ENCODE assay signal across 8 cellular contexts in genomic region chr14:71932229-71932951, GRCh38.
DNase-seq lines count a peak whose midpoint lies in the region; ATAC-seq lines count a peak whose summit lies in the region.

RGS6 (plus strand) TSS chr14:71932429.

- in situ Hi-C loops in T47D (cut with HindIII; ENCODE audit: low pct_unique_long_range_greater_than_20kb, low sequenced_read_pairs), result no loop called here

- peak; percentile 26 for DNase-seq in activated naive CD4-positive, alpha-beta T cell treated with anti-CD3 and anti-CD28 coated beads, Interleukin-2, amount 10 ng/mL, durations not matched to agents 7 days and 5 days
- no peak for DNase-seq in activated naive CD4-positive, alpha-beta T cell (lab: John Stamatoyannopoulos, UW)
- peak; percentile 73 for DNase-seq in NCI-H510A treated with DMSO at 0.1 percent for 48 hours (lab: John Stamatoyannopoulos, UW)
- DNase-seq in T47D (ENCODE audit: low read depth in 1 of 2, low spot score in 1 of 2), result peak; percentile 76 to 91
- DNase-seq in left kidney (ENCODE audit: low read depth, low spot score), result peak; percentile 85
- DNase-seq in stimulated activated naive B cell treated with anti-CD40 and anti-IgM and Interleukin-4, amounts not matched to agents 10 μg/mL and 1 μg/mL and 100 μg/mL, for 72 hours, result peak; percentile 28
- DNase-seq in epidermal melanocyte (ENCODE audit: insufficient read length, low spot score), result no peak

- no peaks in the 10 kb centered on the region for H3K9me3 Mint-ChIP-seq in activated naive CD4-positive, alpha-beta T cell treated with anti-CD3 and anti-CD28 coated beads, Interleukin-2, amount 10 ng/mL, durations not matched to agents 7 days and 5 days
- H3K9me3 Mint-ChIP-seq in stimulated activated naive B cell treated with anti-CD40 and anti-IgM and Interleukin-4, amounts not matched to agents 10 μg/mL and 1 μg/mL and 100 μg/mL, for 72 hours, result no peaks in the 10 kb centered on the region

- peaks cover 15% of the 10 kb centered on the region for H3K4me1 Mint-ChIP-seq in activated naive CD4-positive, alpha-beta T cell treated with anti-CD3 and anti-CD28 coated beads, Interleukin-2, amount 10 ng/mL, durations not matched to agents 7 days and 5 days
- H3K4me1 Mint-ChIP-seq in stimulated activated naive B cell treated with anti-CD40 and anti-IgM and Interleukin-4, amounts not matched to agents 10 μg/mL and 1 μg/mL and 100 μg/mL, for 72 hours, result peaks cover 13 to 19% of the 10 kb centered on the region in 2 donors

- peak within 1 kb of the TSS; percentile 49 for H3K4me3 Mint-ChIP-seq in activated naive CD4-positive, alpha-beta T cell treated with anti-CD3 and anti-CD28 coated beads, Interleukin-2, amount 10 ng/mL, durations not matched to agents 7 days and 5 days
- H3K4me3 Mint-ChIP-seq in stimulated activated naive B cell treated with anti-CD40 and anti-IgM and Interleukin-4, amounts not matched to agents 10 μg/mL and 1 μg/mL and 100 μg/mL, for 72 hours, result peak within 1 kb of the TSS; percentile 55 to 75

- peaks cover 49% of the 10 kb centered on the region for H3K27me3 Mint-ChIP-seq in activated naive CD4-positive, alpha-beta T cell treated with anti-CD3 and anti-CD28 coated beads, Interleukin-2, amount 10 ng/mL, durations not matched to agents 7 days and 5 days
- H3K27me3 Mint-ChIP-seq in stimulated activated naive B cell treated with anti-CD40 and anti-IgM and Interleukin-4, amounts not matched to agents 10 μg/mL and 1 μg/mL and 100 μg/mL, for 72 hours, result peaks cover 54 to 60% of the 10 kb centered on the region in 2 donors

- no peak within 1 kb of the TSS for H3K27ac Mint-ChIP-seq in activated naive CD4-positive, alpha-beta T cell treated with anti-CD3 and anti-CD28 coated beads, Interleukin-2, amount 10 ng/mL, durations not matched to agents 7 days and 5 days
- H3K27ac Mint-ChIP-seq in stimulated activated naive B cell treated with anti-CD40 and anti-IgM and Interleukin-4, amounts not matched to agents 10 μg/mL and 1 μg/mL and 100 μg/mL, for 72 hours, result peak within 1 kb of the TSS; percentile 39

- CTCF ChIA-PET in activated naive CD4-positive, alpha-beta T cell treated with anti-CD3 and anti-CD28 coated beads, Interleukin-2, amount 10 ng/mL, durations not matched to agents 7 days and 5 days (lab: Charles Lee), result interaction anchor here (0.6 to 2.0 kb wide), 7 partner anchors 12 to 1810 kb away, joined by 3 to 5 read pairs (median 4); no protein-coding TSS in a partner anchor

- H3K36me3 Mint-ChIP-seq in activated naive CD4-positive, alpha-beta T cell treated with anti-CD3 and anti-CD28 coated beads, Interleukin-2, amount 10 ng/mL, durations not matched to agents 7 days and 5 days, result peaks cover 3% of the 10 kb centered on the region
- no peaks in the 10 kb centered on the region for H3K36me3 Mint-ChIP-seq in stimulated activated naive B cell treated with anti-CD40 and anti-IgM and Interleukin-4, amounts not matched to agents 10 μg/mL and 1 μg/mL and 100 μg/mL, for 72 hours

- peak; percentile 84 to 87 for ATAC-seq in stimulated activated naive B cell treated with anti-CD40 and anti-IgM and Interleukin-4, amounts not matched to agents 10 μg/mL and 1 μg/mL and 100 μg/mL, for 72 hours (replicated peaks)
- no peak for ATAC-seq in HG03045 (IDR thresholded peaks at IDR 0.05; ENCODE audit: unreplicated experiment)

Comparison
In these comparisons a context has a peak if more than half of its experiments do, and no peak if none do; other contexts are left out.
1. DNase-seq: peak in activated naive CD4-positive, alpha-beta T cell treated with anti-CD3 and anti-CD28 coated beads, Interleukin-2, amount 10 ng/mL, durations not matched to agents 7 days and 5 days (single experiment), NCI-H510A treated with DMSO at 0.1 percent for 48 hours (single experiment), T47D (2 of 2), left kidney (single experiment) and stimulated activated naive B cell treated with anti-CD40 and anti-IgM and Interleukin-4, amounts not matched to agents 10 μg/mL and 1 μg/mL and 100 μg/mL, for 72 hours (single experiment); none in activated naive CD4-positive, alpha-beta T cell (0 of 4) and epidermal melanocyte (single experiment).